In genomic region chr9:133944746-133945135, GRCh38 we compare ENCODE assay signal across 8 cellular contexts. TPM values are rescaled to one million over a fixed set of nuclear protein-coding genes. Genes with fewer than 3 reads are reported as not detected.
DNase-seq lines count a peak whose midpoint lies in the region; ATAC-seq and TF ChIP-seq lines count a peak whose summit lies in the region.
"Had no signal": no experiment of that assay in that cellular context is flagged by ENCODE, and none has a peak within 500 bp of the region (broad histone marks: within the 10 kb centered on the region; RNA-seq: fewer than 3 reads in every experiment).

No MANE protein-coding gene starts in this region.

- H3K27ac ChIP-seq in left ventricle myocardium inferior (replicated peaks) = no peak overlapping the region
- peak overlapping the region; percentile 62 for H3K27ac ChIP-seq in smooth muscle cell (ENCODE audit: low read depth)

- no peak for ATAC-seq in HG03342 (IDR thresholded peaks at IDR 0.05; ENCODE audit: unreplicated experiment)

- peaks cover 8% of the 10 kb centered on the region for H3K4me1 ChIP-seq in left ventricle myocardium inferior
- peaks cover 20% of the 10 kb centered on the region for H3K4me1 ChIP-seq in smooth muscle cell (ENCODE audit: low read depth)

- H3F3A ChIP-seq in smooth muscle cell (ENCODE audit: low read depth) = no peaks in the 10 kb centered on the region

- H3K4me3 ChIP-seq in MG63 (no peak overlapping the region), left ventricle myocardium inferior (no peak overlapping the region), smooth muscle cell (no peak overlapping the region)

- H3K27me3 ChIP-seq in MG63 = no peaks in the 10 kb centered on the region
- no peaks in the 10 kb centered on the region for H3K27me3 ChIP-seq in left ventricle myocardium inferior (ENCODE audit: low read depth)
- no peaks in the 10 kb centered on the region for H3K27me3 ChIP-seq in smooth muscle cell (ENCODE audit: low read depth)

- peaks cover 96% of the 10 kb centered on the region for H3K79me2 ChIP-seq in smooth muscle cell (ENCODE audit: low read depth)

- 70% methylated on average over 14 of the region's 14 CpGs for WGBS in smooth muscle cell (ENCODE audit: low lambda C conversion rate)

- H2AFZ ChIP-seq in smooth muscle cell (ENCODE audit: low read depth) = no peak overlapping the region

- TF ChIP-seq CTCF in left ventricle myocardium inferior (IDR thresholded peaks at IDR 0.05; ENCODE audit: borderline replicate concordance) (no peak), smooth muscle cell (IDR thresholded peaks at IDR 0.05; ENCODE audit: borderline replicate concordance, insufficient read depth, poor library complexity, severe bottlenecking) (no peak)

- no peak overlapping the region for H3K9ac ChIP-seq in smooth muscle cell (ENCODE audit: low read depth)

- H3K9me3 ChIP-seq in MG63 = no peaks in the 10 kb centered on the region
- H3K9me3 ChIP-seq in left ventricle myocardium inferior (replicated peaks) = no peaks in the 10 kb centered on the region
- no peaks in the 10 kb centered on the region for H3K9me3 ChIP-seq in smooth muscle cell (replicated peaks; ENCODE audit: low read depth)

- H3K36me3 ChIP-seq in MG63 = peaks cover 7% of the 10 kb centered on the region
- H3K36me3 ChIP-seq in left ventricle myocardium inferior = no peaks in the 10 kb centered on the region
- H3K36me3 ChIP-seq in smooth muscle cell (ENCODE audit: low read depth) = no peaks in the 10 kb centered on the region

- intact Hi-C loops in left ventricle myocardium inferior (cut with micrococcal nuclease) = no loop called here

- DNase-seq in MG63 (peak; percentile 95), astrocyte of the hippocampus (ENCODE audit: low read depth, low spot score) (peak; percentile 96), left ventricle myocardium inferior (peak; percentile 9), smooth muscle cell (lab: John Stamatoyannopoulos, UW; ENCODE audit: unreplicated experiment) (no peak), NCI-H748 (lab: John Stamatoyannopoulos, UW; ENCODE audit: unreplicated experiment) (no peak), NCI-H1694 treated with DMSO at 0.1 percent for 48 hours (lab: John Stamatoyannopoulos, UW) (no peak)
- DNase-seq: NCI-H526 treated with DMSO at 0.1 percent for 48 hours had no signal

- peaks cover 99% of the 10 kb centered on the region for H4K20me1 ChIP-seq in smooth muscle cell (ENCODE audit: low read depth)

- peak overlapping the region; percentile 31 for H3K4me2 ChIP-seq in smooth muscle cell

RNA-seq across cellular contexts. Expression of gene VAV2, which starts 47.4 kb away (rescaled TPM):
- total RNA-seq in MG63 (2014; rRNA removed; shearing (Covaris generic); ENCODE audit: low replicate concordance) = 17.3 and 22.8 TPM in 2 replicates
- 4.1 TPM for total RNA-seq in left ventricle myocardium inferior
- 26.2 and 27.4 TPM in 2 replicates for total RNA-seq in smooth muscle cell
- 35.3 and 59.4 TPM in 2 replicates for polyA plus RNA-seq in smooth muscle cell

Comparison
In these comparisons a context has a peak if more than half of its experiments do, and no peak if none do; other contexts are left out.
1. DNase-seq: peak in MG63 (single experiment), astrocyte of the hippocampus (single experiment) and left ventricle myocardium inferior (single experiment); none in smooth muscle cell (single experiment), NCI-H748 (single experiment) and NCI-H1694 treated with DMSO at 0.1 percent for 48 hours (single experiment).